ENCODE assay signal across 29 cellular contexts in genomic region chr13:108034909-108035308, GRCh38.
"Had no signal": no experiment of that assay in that cellular context is flagged by ENCODE, and none has a peak within 500 bp of the region (broad histone marks: within the 10 kb centered on the region; RNA-seq: fewer than 3 reads in every experiment).

No MANE protein-coding gene starts in this region.

- H3K9me3 Mint-ChIP-seq: activated CD4-positive, alpha-beta memory T cell treated with anti-CD3 and anti-CD28 coated beads for 36 hours; activated T-cell treated with anti-CD3 and anti-CD28 coated beads, Interleukin-2, amount 50 U/mL, for 4 hours; brain; WTC11 had no signal

- H3K27ac ChIP-seq: ascending aorta, cardiac muscle cell, SK-N-MC had no signal

- H3K27ac Mint-ChIP-seq: activated CD4-positive, alpha-beta memory T cell treated with anti-CD3 and anti-CD28 coated beads for 36 hours; activated CD4-positive, alpha-beta T cell treated with anti-CD3 and anti-CD28 coated beads, Interleukin-2, amount 10 ng/mL, durations not matched to agents 24 days and 14 days; activated naive CD4-positive, alpha-beta T cell treated with anti-CD3 and anti-CD28 coated beads, Interleukin-2, amount 50 U/mL, for 72 hours; activated naive CD8-positive, alpha-beta T cell treated with anti-CD3 and anti-CD28 coated beads, Interleukin-2, amount 50 U/mL, for 24 hours; brain; WTC11 had no signal

- H3K9me3 ChIP-seq: ascending aorta had no signal

- H3K4me3 ChIP-seq: ascending aorta, cardiac muscle cell, SK-N-MC had no signal

- H3K36me3 Mint-ChIP-seq: activated CD4-positive, alpha-beta memory T cell treated with anti-CD3 and anti-CD28 coated beads for 36 hours; activated naive CD4-positive, alpha-beta T cell treated with anti-CD3 and anti-CD28 coated beads, Interleukin-2, amount 50 U/mL, for 72 hours; brain; WTC11 had no signal

- H3K27me3 Mint-ChIP-seq: activated CD4-positive, alpha-beta memory T cell treated with anti-CD3 and anti-CD28 coated beads for 36 hours; activated CD4-positive, alpha-beta T cell treated with anti-CD3 and anti-CD28 coated beads, Interleukin-2, amount 10 ng/mL, durations not matched to agents 24 days and 14 days; activated naive CD8-positive, alpha-beta T cell treated with anti-CD3 and anti-CD28 coated beads, Interleukin-2, amount 50 U/mL, for 24 hours had no signal

- ATAC-seq: activated naive CD4-positive, alpha-beta T cell treated with anti-CD3 and anti-CD28 coated beads, Interleukin-2, amount 50 U/mL, for 72 hours; activated naive CD8-positive, alpha-beta T cell treated with anti-CD3 and anti-CD28 coated beads, Interleukin-2, amount 50 U/mL, for 24 hours; activated T-cell treated with anti-CD3 and anti-CD28 coated beads, Interleukin-2, amount 50 U/mL, for 4 hours; Panc1; Right ventricle myocardium inferior; WTC11 had no signal

- DNase-seq: activated CD4-positive, alpha-beta memory T cell treated with anti-CD3 and anti-CD28 coated beads for 36 hours; activated CD4-positive, alpha-beta T cell treated with anti-CD3 and anti-CD28 coated beads, Interleukin-2, amount 10 ng/mL, durations not matched to agents 24 days and 14 days; activated CD4-positive, CD25-positive, alpha-beta regulatory T cell treated with anti-CD3 and anti-CD28 coated beads, Interleukin-2, amount 50 U/mL, for 72 hours; activated CD8-positive, alpha-beta memory T cell treated with anti-CD3 and anti-CD28 coated beads for 24 hours; activated effector memory CD4-positive, alpha-beta T cell treated with anti-CD3 and anti-CD28 coated beads, Interleukin-2, amount 50 U/mL, for 16 hours; activated naive CD4-positive, alpha-beta T cell treated with Interleukin-2 at 50 U/mL for 16 hours; activated naive CD8-positive, alpha-beta T cell treated with anti-CD3 and anti-CD28 coated beads, Interleukin-2, amount 50 U/mL, for 24 hours; activated T-cell treated with anti-CD3 and anti-CD28 coated beads, Interleukin-2, amount 50 U/mL, for 4 hours; amniotic stem cell; Karpas-422; NCI-H1048; NCI-H146; NCI-H187 treated with DMSO at 0.1 percent for 48 hours; NCI-H2081 treated with DMSO at 0.1 percent for 48 hours; NCI-H2171 treated with DMSO at 0.1 percent for 48 hours; NCI-H345; NCI-H510A; NCI-H526 treated with DMSO at 0.1 percent for 48 hours; NCI-H82; RPMI8226; T-helper 1 cell had no signal

- H3K27me3 ChIP-seq: ascending aorta, cardiac muscle cell had no signal

- H3K4me3 Mint-ChIP-seq: activated CD4-positive, alpha-beta memory T cell treated with anti-CD3 and anti-CD28 coated beads for 36 hours; activated CD4-positive, alpha-beta T cell treated with anti-CD3 and anti-CD28 coated beads, Interleukin-2, amount 10 ng/mL, durations not matched to agents 24 days and 14 days; activated naive CD8-positive, alpha-beta T cell treated with anti-CD3 and anti-CD28 coated beads, Interleukin-2, amount 50 U/mL, for 24 hours; activated T-cell treated with anti-CD3 and anti-CD28 coated beads, Interleukin-2, amount 50 U/mL, for 4 hours; brain; WTC11 had no signal

- H3K36me3 ChIP-seq: ascending aorta, cardiac muscle cell had no signal

- H3K4me1 Mint-ChIP-seq: activated CD4-positive, alpha-beta T cell treated with anti-CD3 and anti-CD28 coated beads, Interleukin-2, amount 10 ng/mL, durations not matched to agents 24 days and 14 days; activated naive CD8-positive, alpha-beta T cell treated with anti-CD3 and anti-CD28 coated beads, Interleukin-2, amount 50 U/mL, for 24 hours had no signal

- H3K4me1 ChIP-seq: ascending aorta had no signal
